In genomic region chr4:108512615-108513505, GRCh38 we compare ENCODE assay signal across 8 cellular contexts.
DNase-seq lines count a peak whose midpoint lies in the region; ATAC-seq, FAIRE-seq and TF ChIP-seq lines count a peak whose summit lies in the region.

No MANE protein-coding gene starts in this region.

- H3K4me2 ChIP-seq in BLaER1 treated with 17β-estradiol and CSF1 and Interleukin-3, amounts not matched to agents 10 nM and 100 nM = peak overlapping the region; percentile 31 to 86 (median 63)

- no peak for FAIRE-seq in GM12891 (lab: Jason Lieb, UNC)

- POLR2A ChIA-PET in naive thymus-derived CD8-positive, alpha-beta T cell (lab: Charles Lee) = interaction anchor here (0.7 to 1.6 kb wide), 4 partner anchors 59 to 409 kb away, joined by 3 to 6 read pairs (median 4); partner anchors contain the start of gene LEF1

- H3K27ac Mint-ChIP-seq in endodermal cell = no peak overlapping the region
- H3K27ac Mint-ChIP-seq in naive thymus-derived CD8-positive, alpha-beta T cell = peak overlapping the region in 7 of 10 donors; percentile 6 to 89 (median 57)

- 36 to 38% methylated on average over 10 to 16 of the region's 17 CpGs for WGBS in endodermal cell (ENCODE audit: insufficient coverage in 1 of 2, insufficient read length in 1 of 2), 2 experiments

- peaks cover 9% of the 10 kb centered on the region for H3K9me3 Mint-ChIP-seq in endodermal cell
- H3K9me3 Mint-ChIP-seq in naive thymus-derived CD8-positive, alpha-beta T cell = peaks cover 0 to 3% (median 0%) of the 10 kb centered on the region in 9 donors

- peak overlapping the region in 4 of 11 experiments; percentile 23 to 56 (median 32); a peak in 5 of 22 replicates for H3K9ac ChIP-seq in BLaER1 treated with 17β-estradiol and CSF1 and Interleukin-3, amounts not matched to agents 10 nM and 100 nM
- H3K9ac ChIP-seq in endodermal cell (ENCODE audit: extremely low read depth, low read length, poor library complexity, severe bottlenecking) = no peak overlapping the region

- TF ChIP-seq POLR2A in GM12891 (IDR thresholded peaks at IDR 0.05; ENCODE audit: low read depth, low read length) = no peak

- H4K20me1 ChIP-seq in BLaER1 treated with 17β-estradiol and CSF1 and Interleukin-3, amounts not matched to agents 10 nM and 100 nM = no peaks in the 10 kb centered on the region

- H3K36me3 ChIP-seq in BLaER1 treated with 17β-estradiol and CSF1 and Interleukin-3, amounts not matched to agents 10 nM and 100 nM = no peaks in the 10 kb centered on the region
- no peaks in the 10 kb centered on the region for H3K36me3 ChIP-seq in WERI-Rb-1
- H3K36me3 ChIP-seq in endodermal cell (ENCODE audit: control insufficient read depth, insufficient read depth, low read length) = no peaks in the 10 kb centered on the region

- peaks cover 35% of the 10 kb centered on the region for H3K27me3 Mint-ChIP-seq in endodermal cell (ENCODE audit: insufficient read depth)
- no peaks in the 10 kb centered on the region for H3K27me3 Mint-ChIP-seq in naive thymus-derived CD8-positive, alpha-beta T cell

- no peaks in the 10 kb centered on the region; a peak in 1 of 22 replicates for H3K27me3 ChIP-seq in BLaER1 treated with 17β-estradiol and CSF1 and Interleukin-3, amounts not matched to agents 10 nM and 100 nM
- H3K27me3 ChIP-seq in WERI-Rb-1 (ENCODE audit: insufficient read depth, low read depth, severe bottlenecking) (peaks cover 17% of the 10 kb centered on the region), endodermal cell (ENCODE audit: control insufficient read depth, insufficient read depth, low read length, poor library complexity, severe bottlenecking) (peaks cover 43% of the 10 kb centered on the region)

- H3K9me3 ChIP-seq in BLaER1 treated with 17β-estradiol and CSF1 and Interleukin-3, amounts not matched to agents 10 nM and 100 nM (replicated peaks in 1 of 11) = peaks cover 0 to 31% (median 20%) of the 10 kb centered on the region in 11 experiments; a peak in 17 of 22 replicates
- H3K9me3 ChIP-seq in WERI-Rb-1 (ENCODE audit: severe bottlenecking) (peaks cover 7% of the 10 kb centered on the region), endodermal cell (ENCODE audit: control insufficient read depth, low read length) (no peaks in the 10 kb centered on the region)

- TF ChIP-seq CTCF in WERI-Rb-1 (IDR thresholded peaks at IDR 0.05; ENCODE audit: low read depth, low read length) (peak; percentile 59; the same call in 1 of the 2 replicates), endodermal cell (conservative IDR thresholded peaks at IDR 0.05) (peak; percentile 69)

- DNase-seq in HT-29 (ENCODE audit: low spot score) (peak; percentile 62), WERI-Rb-1 (peak; percentile 47), endodermal cell (peak; percentile 77), GM12891 (ENCODE audit: insufficient read length, low spot score) (no peak), RPMI8226 (no peak), UCSD-AML1 (lab: John Stamatoyannopoulos, UW; ENCODE audit: unreplicated experiment) (no peak)
- DNase-seq in naive thymus-derived CD8-positive, alpha-beta T cell = peak; percentile 22 to 80 (median 42)

- H3K27ac ChIP-seq in BLaER1 treated with 17β-estradiol and CSF1 and Interleukin-3, amounts not matched to agents 10 nM and 100 nM = no peak overlapping the region
- H3K27ac ChIP-seq in WERI-Rb-1 (no peak overlapping the region), endodermal cell (ENCODE audit: low read depth, low read length) (no peak overlapping the region)

- peaks cover 16 to 23% (median 18%) of the 10 kb centered on the region in 10 experiments for H3K4me1 ChIP-seq in BLaER1 treated with 17β-estradiol and CSF1 and Interleukin-3, amounts not matched to agents 10 nM and 100 nM
- H3K4me1 ChIP-seq in endodermal cell (ENCODE audit: control insufficient read depth, insufficient read depth, low read length) = no peaks in the 10 kb centered on the region

- ATAC-seq in naive thymus-derived CD8-positive, alpha-beta T cell = peak; percentile 84 to 97

- H3K4me3 Mint-ChIP-seq in endodermal cell = no peak overlapping the region
- peak overlapping the region; percentile 79 to 92 (median 82) for H3K4me3 Mint-ChIP-seq in naive thymus-derived CD8-positive, alpha-beta T cell

- H3K4me3 ChIP-seq in BLaER1 treated with 17β-estradiol and CSF1 and Interleukin-3, amounts not matched to agents 10 nM and 100 nM = peak overlapping the region in 5 of 10 experiments; percentile 4 to 43 (median 23); a peak in 6 of 20 replicates
- H3K4me3 ChIP-seq in WERI-Rb-1 (ENCODE audit: low read depth, low read length) (no peak overlapping the region), endodermal cell (ENCODE audit: low read length) (no peak overlapping the region)

- peaks cover 6% of the 10 kb centered on the region for H3K4me1 Mint-ChIP-seq in endodermal cell
- H3K4me1 Mint-ChIP-seq in naive thymus-derived CD8-positive, alpha-beta T cell = peaks cover 12 to 32% (median 26%) of the 10 kb centered on the region in 4 donors

- H3K36me3 Mint-ChIP-seq in endodermal cell (ENCODE audit: low read depth) = no peaks in the 10 kb centered on the region
- no peaks in the 10 kb centered on the region for H3K36me3 Mint-ChIP-seq in naive thymus-derived CD8-positive, alpha-beta T cell

TF ChIP-seq in GM12891, 5 proteins besides CTCF, POLR2A, EP300 and RAD21:
- TF ChIP-seq POU2F2 (IDR thresholded peaks at IDR 0.05; ENCODE audit: low read depth, low read length) = no peak
- TF ChIP-seq SPI1 (IDR thresholded peaks at IDR 0.05; ENCODE audit: low read depth, low read length) = no peak
- no peak for TF ChIP-seq POLR2AphosphoS5 (IDR thresholded peaks at IDR 0.05; ENCODE audit: low read depth, low read length)
- no peak for TF ChIP-seq TAF1 (IDR thresholded peaks at IDR 0.05; ENCODE audit: low read depth, low read length)
- TF ChIP-seq PAX5 (IDR thresholded peaks at IDR 0.05; ENCODE audit: insufficient read depth, low read length, severe bottlenecking) = no peak

Comparison
In these comparisons a context has a peak if more than half of its experiments do, and no peak if none do; other contexts are left out.
1. DNase-seq: peak in HT-29 (single experiment), WERI-Rb-1 (single experiment), endodermal cell (single experiment) and naive thymus-derived CD8-positive, alpha-beta T cell (10 of 10); none in GM12891 (single experiment), RPMI8226 (single experiment) and UCSD-AML1 (single experiment).